ENCODE assay signal across 8 cellular contexts in genomic region chr6:73308712-73309533, GRCh38. TPM values are rescaled to one million over a fixed set of nuclear protein-coding genes. Genes with fewer than 3 reads are reported as not detected.
DNase-seq lines count a peak whose midpoint lies in the region; ATAC-seq, FAIRE-seq and TF ChIP-seq lines count a peak whose summit lies in the region.

No MANE protein-coding gene starts in this region.

- FAIRE-seq in HTR-8/SVneo (lab: Jason Lieb, UNC): no peak

- peaks cover 13% of the 10 kb centered on the region for H3K4me1 Mint-ChIP-seq in Calu3 (ENCODE audit: low read depth, unreplicated experiment)
- H3K4me1 Mint-ChIP-seq in activated T-cell treated with anti-CD3 and anti-CD28 coated beads, Interleukin-2, amount 50 U/mL, for 72 hours (ENCODE audit: low read depth): peaks cover 31% of the 10 kb centered on the region
- peaks cover 16% of the 10 kb centered on the region for H3K4me1 Mint-ChIP-seq in stimulated activated memory B cell treated with anti-CD40 and anti-IgM and Interleukin-4, amounts not matched to agents 10 μg/mL and 1 μg/mL and 100 μg/mL, for 72 hours

- no peaks in the 10 kb centered on the region for H3K27me3 Mint-ChIP-seq in Calu3 (ENCODE audit: unreplicated experiment)
- peaks cover 28% of the 10 kb centered on the region for H3K27me3 Mint-ChIP-seq in activated T-cell treated with anti-CD3 and anti-CD28 coated beads, Interleukin-2, amount 50 U/mL, for 72 hours (ENCODE audit: low read depth)
- H3K27me3 Mint-ChIP-seq in stimulated activated memory B cell treated with anti-CD40 and anti-IgM and Interleukin-4, amounts not matched to agents 10 μg/mL and 1 μg/mL and 100 μg/mL, for 72 hours: peaks cover 18% of the 10 kb centered on the region

- peak overlapping the region; percentile 84 for H3K4me3 Mint-ChIP-seq in Calu3 (ENCODE audit: low read depth, unreplicated experiment)
- H3K4me3 Mint-ChIP-seq in activated T-cell treated with anti-CD3 and anti-CD28 coated beads, Interleukin-2, amount 50 U/mL, for 72 hours: peak overlapping the region; percentile 95 to 98
- H3K4me3 Mint-ChIP-seq in stimulated activated memory B cell treated with anti-CD40 and anti-IgM and Interleukin-4, amounts not matched to agents 10 μg/mL and 1 μg/mL and 100 μg/mL, for 72 hours: peak overlapping the region; percentile 99

- ATAC-seq in activated T-cell treated with anti-CD3 and anti-CD28 coated beads, Interleukin-2, amount 50 U/mL, for 72 hours (replicated peaks in 1 of 2): no peak
- no peak for ATAC-seq in stimulated activated memory B cell treated with anti-CD40 and anti-IgM and Interleukin-4, amounts not matched to agents 10 μg/mL and 1 μg/mL and 100 μg/mL, for 72 hours

- no TSS peak for BruUV-seq in Calu3 (replicated peaks; lab: Mats Ljungman, UMichigan)

- peak overlapping the region; percentile 65 for H3K27ac Mint-ChIP-seq in Calu3 (ENCODE audit: unreplicated experiment)
- peak overlapping the region; percentile 83 for H3K27ac Mint-ChIP-seq in activated T-cell treated with anti-CD3 and anti-CD28 coated beads, Interleukin-2, amount 50 U/mL, for 72 hours
- peak overlapping the region; percentile 94 for H3K27ac Mint-ChIP-seq in stimulated activated memory B cell treated with anti-CD40 and anti-IgM and Interleukin-4, amounts not matched to agents 10 μg/mL and 1 μg/mL and 100 μg/mL, for 72 hours

- H3K36me3 Mint-ChIP-seq in Calu3 (ENCODE audit: insufficient read depth, unreplicated experiment): peaks cover 16% of the 10 kb centered on the region
- H3K36me3 Mint-ChIP-seq in activated T-cell treated with anti-CD3 and anti-CD28 coated beads, Interleukin-2, amount 50 U/mL, for 72 hours (ENCODE audit: insufficient read depth in 2 of 2): peaks cover 0 to 3% of the 10 kb centered on the region in 2 donors
- no peaks in the 10 kb centered on the region for H3K36me3 Mint-ChIP-seq in stimulated activated memory B cell treated with anti-CD40 and anti-IgM and Interleukin-4, amounts not matched to agents 10 μg/mL and 1 μg/mL and 100 μg/mL, for 72 hours

- TF ChIP-seq CTCF in Calu3 (IDR thresholded peaks at IDR 0.05; ENCODE audit: unreplicated experiment): no peak

- CTCF ChIA-PET in Calu3 (lab: Charles Lee): interaction anchor here (0.7 to 0.9 kb wide), 3 partner anchors 18 to 126 kb away, joined by 3 to 4 read pairs (median 3); no protein-coding TSS in a partner anchor

- DNase-seq in Calu3: peak; percentile 33
- DNase-seq in HTR-8/SVneo (ENCODE audit: insufficient read length, low spot score): peak; percentile 63
- DNase-seq in activated T-cell treated with anti-CD3 and anti-CD28 coated beads, Interleukin-2, amount 50 U/mL, for 72 hours: no peak
- DNase-seq in hepatic stellate cell (ENCODE audit: low spot score): peak; percentile 16
- DNase-seq in GM19238 (ENCODE audit: insufficient read length, low spot score): no peak
- DNase-seq in SW480 (ENCODE audit: low spot score): no peak
- DNase-seq in NCI-H187 treated with DMSO at 0.1 percent for 48 hours (lab: John Stamatoyannopoulos, UW): no peak

- H3K9me3 Mint-ChIP-seq in Calu3 (ENCODE audit: low read depth, unreplicated experiment): no peaks in the 10 kb centered on the region
- H3K9me3 Mint-ChIP-seq in activated T-cell treated with anti-CD3 and anti-CD28 coated beads, Interleukin-2, amount 50 U/mL, for 72 hours: no peaks in the 10 kb centered on the region
- H3K9me3 Mint-ChIP-seq in stimulated activated memory B cell treated with anti-CD40 and anti-IgM and Interleukin-4, amounts not matched to agents 10 μg/mL and 1 μg/mL and 100 μg/mL, for 72 hours: no peaks in the 10 kb centered on the region

- intact Hi-C loops in Calu3 (cut with micrococcal nuclease; ENCODE audit: unreplicated experiment): no loop called here

RNA-seq across cellular contexts. Expression of gene DPPA5, which starts 45.2 kb away (rescaled TPM):
- total RNA-seq in Calu3 (2022): not detected in 2 replicates
- not detected for total RNA-seq in activated T-cell treated with anti-CD3 and anti-CD28 coated beads, Interleukin-2, amount 50 U/mL, for 72 hours

RNA-seq across cellular contexts. Expression of gene KHDC1, which starts 45.9 kb away (rescaled TPM):
- 4.9 and 5.0 TPM in 2 replicates for total RNA-seq in Calu3 (2022)
- total RNA-seq in activated T-cell treated with anti-CD3 and anti-CD28 coated beads, Interleukin-2, amount 50 U/mL, for 72 hours: 1 to 10 TPM; 3.4 to 3.7 TPM

RNA-seq across cellular contexts. Expression of gene KHDC3L, which starts 53.5 kb away (rescaled TPM):
- total RNA-seq in Calu3 (2022): not detected in 2 replicates
- total RNA-seq in activated T-cell treated with anti-CD3 and anti-CD28 coated beads, Interleukin-2, amount 50 U/mL, for 72 hours: not detected

Comparison
In these comparisons a context has a peak if more than half of its experiments do, and no peak if none do; other contexts are left out.
1. DNase-seq: peak in Calu3 (single experiment), HTR-8/SVneo (single experiment) and hepatic stellate cell (single experiment); none in activated T-cell treated with anti-CD3 and anti-CD28 coated beads, Interleukin-2, amount 50 U/mL, for 72 hours (0 of 2), GM19238 (single experiment), SW480 (single experiment) and NCI-H187 treated with DMSO at 0.1 percent for 48 hours (single experiment).
2. Peak in every context shown above with its lines, with median percentiles within 50 percentile points of each other: H3K27ac Mint-ChIP-seq and H3K4me3 Mint-ChIP-seq.